3 cellular contexts compared by ENCODE assay signal in the genomic region with DNA sequence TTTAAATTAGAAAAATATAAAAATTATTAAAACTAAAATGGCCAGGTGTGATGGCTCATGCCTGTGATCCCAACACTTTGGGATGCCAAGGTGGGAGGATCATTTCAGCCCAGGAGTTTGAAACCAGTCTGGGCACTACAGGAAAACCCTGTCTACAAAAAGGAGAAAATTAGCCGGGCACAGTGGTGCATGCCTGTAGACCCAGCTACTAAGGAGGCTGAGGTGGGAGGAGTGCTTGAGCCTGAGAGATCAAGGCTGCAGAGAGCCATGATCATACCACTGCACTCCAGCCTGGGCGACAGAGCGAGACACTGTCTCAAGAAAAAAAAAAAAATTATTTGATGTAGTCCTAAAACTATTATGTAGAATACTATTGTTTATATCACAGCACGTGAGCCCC. TPM values are rescaled to one million over a fixed set of nuclear protein-coding genes. Genes with fewer than 3 reads are reported as not detected.
"Had no signal": no experiment of that assay in that cellular context is flagged by ENCODE, and none has a peak within 500 bp of the region (broad histone marks: within the 10 kb centered on the region; RNA-seq: fewer than 3 reads in every experiment).

No MANE protein-coding gene starts in this region.

RNA-seq across cellular contexts. Expression of a gene that starts 57.0 kb away (rescaled TPM):
- polyA plus RNA-seq: naive thymus-derived CD4-positive, alpha-beta T cell; small intestine; thymus had no signal
